Comparison of ENCODE assay signal across 8 cellular contexts in the genomic region with DNA sequence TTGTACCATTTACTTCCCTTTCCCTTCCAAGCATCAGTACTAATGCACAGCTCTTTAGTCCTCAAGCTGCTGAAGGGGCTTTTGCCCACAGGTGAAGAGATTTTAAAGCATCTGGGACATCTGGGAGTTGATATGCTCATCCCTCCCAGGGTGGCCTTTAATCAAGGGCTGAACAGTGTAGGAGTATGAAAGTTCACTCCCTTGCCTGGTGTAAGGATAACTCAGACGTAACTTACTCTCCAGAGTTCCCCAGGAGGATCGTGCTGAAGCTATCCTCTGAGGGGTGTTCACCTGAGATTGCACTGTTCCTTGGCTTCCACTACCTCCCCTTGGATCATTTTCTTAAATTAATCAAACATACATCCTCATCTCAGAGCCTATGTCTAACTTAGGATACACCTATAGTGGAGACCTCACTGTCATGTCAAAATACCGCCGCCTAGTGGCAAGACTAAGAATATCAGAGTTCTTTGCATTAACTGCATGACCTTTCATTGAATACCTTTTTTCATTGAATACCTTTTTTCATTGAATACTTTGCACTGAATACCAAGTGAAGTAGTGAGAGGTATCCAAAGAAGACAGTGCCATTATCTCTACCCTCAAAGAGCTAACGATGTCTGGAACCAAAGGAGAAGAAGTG.
DNase-seq lines count a peak whose midpoint lies in the region; ATAC-seq and TF ChIP-seq lines count a peak whose summit lies in the region.
"Not testable (repeated sequence)": the region's sequence is repeated elsewhere in the genome, so short reads cannot be mapped to it uniquely, and the experiment has no call there.

No MANE protein-coding gene starts in this region.

- H3K4me3 ChIP-seq in heart right ventricle; neuronal stem cell (ENCODE audit: low read length in 2 of 2): not testable (repeated sequence)

- H3K4me2 ChIP-seq in neuronal stem cell (ENCODE audit: insufficient read depth, low read length, poor library complexity, severe bottlenecking): not testable (repeated sequence)

- H3K9ac ChIP-seq in neuronal stem cell (ENCODE audit: low read depth, low read length, poor library complexity): not testable (repeated sequence)

- not testable (repeated sequence) for H2BK12ac ChIP-seq in neuronal stem cell (ENCODE audit: low read length)

- not testable (repeated sequence) for H2BK15ac ChIP-seq in neuronal stem cell (ENCODE audit: low read length)

- H3K27me3 ChIP-seq in heart right ventricle; neuronal stem cell (ENCODE audit: control insufficient read depth in 3 of 3, insufficient read depth in 3 of 3, low read depth in 1 of 3, low read length in 3 of 3): not testable (repeated sequence)

- not testable (repeated sequence) for H2BK120ac ChIP-seq in neuronal stem cell (ENCODE audit: low read depth, low read length)

- H3K79me1 ChIP-seq in neuronal stem cell (ENCODE audit: low read depth, low read length): not testable (repeated sequence)

- 30 to 32% methylated on average over 5 of the region's 5 CpGs for WGBS in heart right ventricle, 2 donors
- WGBS in neuronal stem cell (ENCODE audit: extremely low coverage in 2 of 2, insufficient read length in 2 of 2, insufficient replicate concordance in 1 of 2), 2 donors: no CpG with 5 or more reads among the region's 5 CpGs

- not testable (repeated sequence) for H3K23ac ChIP-seq in neuronal stem cell (ENCODE audit: low read depth, low read length, poor library complexity)

- H4K8ac ChIP-seq in neuronal stem cell (ENCODE audit: low read depth, low read length): not testable (repeated sequence)

- not testable (repeated sequence) for H3K27ac Mint-ChIP-seq in CD14-positive monocyte, brain

- intact Hi-C loops in CD14-positive monocyte (cut with micrococcal nuclease): not testable (repeated sequence)
- intact Hi-C loops in heart right ventricle (cut with DNase I): loop anchor here in 1 of 10 donors (10.0 kb wide), 1 partner anchor 129 kb away; no protein-coding TSS in a partner anchor

- ATAC-seq in GM18870 (IDR thresholded peaks at IDR 0.05; ENCODE audit: unreplicated experiment) (peak; percentile 74), HG03354 (IDR thresholded peaks at IDR 0.05; ENCODE audit: poor library complexity, severe bottlenecking, unreplicated experiment) (peak; percentile 84), SK-N-SH treated with all-trans-retinoic acid at 6 μM for 48 hours (peak; percentile 73)
- not testable (repeated sequence) for ATAC-seq in heart right ventricle

- not testable (repeated sequence) for H3K14ac ChIP-seq in neuronal stem cell (ENCODE audit: low read length)

- H3K9me3 Mint-ChIP-seq in CD14-positive monocyte, brain: not testable (repeated sequence)

- H3K36me3 Mint-ChIP-seq in CD14-positive monocyte, brain: not testable (repeated sequence)

- H3K18ac ChIP-seq in neuronal stem cell (ENCODE audit: low read length): not testable (repeated sequence)

- DNase-seq in CD14-positive monocyte (ENCODE audit: low spot score): not testable (repeated sequence)
- DNase-seq in NCI-H2171 treated with DMSO at 0.1 percent for 48 hours (lab: John Stamatoyannopoulos, UW): peak; percentile 11
- peak in 1 of 2 donors; percentile 3 for DNase-seq in heart right ventricle
- DNase-seq in neuronal stem cell (ENCODE audit: low spot score): peak; percentile 23

- H4K91ac ChIP-seq in neuronal stem cell (ENCODE audit: low read depth, low read length, poor library complexity): not testable (repeated sequence)

- H3K4me3 Mint-ChIP-seq in CD14-positive monocyte, brain: not testable (repeated sequence)

- not testable (repeated sequence) for H3K27me3 Mint-ChIP-seq in CD14-positive monocyte (ENCODE audit: low read depth in 3 of 3); brain

- H2AK5ac ChIP-seq in neuronal stem cell (ENCODE audit: low read depth, low read length): not testable (repeated sequence)

- H3K9me3 ChIP-seq in heart right ventricle; neuronal stem cell (replicated peaks in 1 of 2; ENCODE audit: control insufficient read depth in 2 of 2, insufficient read depth in 1 of 2, low read depth in 1 of 2, low read length in 2 of 2): not testable (repeated sequence)

- TF ChIP-seq CTCF in CD14-positive monocyte (IDR thresholded peaks at IDR 0.05) (peak; percentile 18), brain (conservative IDR thresholded peaks at IDR 0.05) (peak; percentile 47 to 60), heart right ventricle (IDR thresholded peaks at IDR 0.05) (peak in 8 of 9 donors; percentile 6 to 49 (median 42))

- not testable (repeated sequence) for H3K4me1 Mint-ChIP-seq in CD14-positive monocyte, brain

- not testable (repeated sequence) for H3K27ac ChIP-seq in heart right ventricle; neuronal stem cell (replicated peaks; ENCODE audit: low read length)

- H2BK5ac ChIP-seq in neuronal stem cell (ENCODE audit: low read length): not testable (repeated sequence)

- H3K36me3 ChIP-seq in heart right ventricle; neuronal stem cell (replicated peaks in 1 of 2; ENCODE audit: control insufficient read depth in 2 of 2, insufficient read depth in 2 of 2, low read length in 2 of 2): not testable (repeated sequence)

- not testable (repeated sequence) for H3K4ac ChIP-seq in neuronal stem cell (ENCODE audit: low read length)

- H2AFZ ChIP-seq in neuronal stem cell (ENCODE audit: low read length): not testable (repeated sequence)

- not testable (repeated sequence) for H3K4me1 ChIP-seq in heart right ventricle; neuronal stem cell (ENCODE audit: control insufficient read depth in 2 of 2, insufficient read depth in 1 of 2, low read depth in 1 of 2, low read length in 2 of 2)
